8 cellular contexts compared by ENCODE assay signal in genomic region chr17:17972126-17972951, GRCh38. TPM values are rescaled to one million over a fixed set of nuclear protein-coding genes. Genes with fewer than 3 reads are reported as not detected.
DNase-seq lines count a peak whose midpoint lies in the region; ATAC-seq, FAIRE-seq and TF ChIP-seq lines count a peak whose summit lies in the region.

Gene DRC3 (plus strand): TSS chr17:17972862. CDS start chr17:17977599, 4,737 bp downstream.
Gene TOM1L2 (minus strand): TSS chr17:17972400. CDS start chr17:17972313, 87 bp downstream.

- TF ChIP-seq POLR2A in GM18505 (IDR thresholded peaks at IDR 0.05; ENCODE audit: borderline replicate concordance, extremely low read depth, insufficient read depth, insufficient read length), result peak; percentile 54

- H3K4me1 Mint-ChIP-seq in T-helper 2 cell treated with Interferon-gamma antibody and Interleukin-4, amounts not matched to agents 5 μg/mL and 100 μg/mL, for 36 hours (ENCODE audit: low read depth), result peaks cover 14% of the 10 kb centered on the region
- H3K4me1 Mint-ChIP-seq in astrocyte (ENCODE audit: low read depth, unreplicated experiment), result peaks cover 18% of the 10 kb centered on the region

- peak within 1 kb of the TSS; percentile 78 for H2AFZ ChIP-seq in astrocyte (ENCODE audit: low read depth, low read length)

- DNase-seq in NCI-H187 treated with DMSO at 0.1 percent for 48 hours (lab: John Stamatoyannopoulos, UW) (peak; percentile 98), astrocyte (ENCODE audit: low read depth) (peak; percentile 100), right cardiac atrium (peak; percentile 100), psoas muscle (peak; percentile 100), urothelium cell line (ENCODE audit: low spot score) (peak; percentile 99)
- DNase-seq in T-helper 2 cell treated with Interferon-gamma antibody and Interleukin-4, amounts not matched to agents 5 μg/mL and 100 μg/mL, for 36 hours (ENCODE audit: low spot score), result peak; percentile 100

- peak within 1 kb of the TSS; percentile 98 for H3K4me2 ChIP-seq in astrocyte (ENCODE audit: low read length)

- under 1% methylated on average over 59 of the region's 59 CpGs for WGBS in right cardiac atrium
- WGBS in psoas muscle, 3 donors, result 0% methylated on average over 51 to 59 of the region's 59 CpGs

- H3K36me3 ChIP-seq in astrocyte (ENCODE audit: insufficient read depth, low read length), result no peaks in the 10 kb centered on the region
- H3K36me3 ChIP-seq in psoas muscle (ENCODE audit: insufficient read depth in 1 of 2, low read depth in 1 of 2), result no peaks in the 10 kb centered on the region

- peak within 1 kb of the TSS; percentile 86 for H3K9ac ChIP-seq in astrocyte (ENCODE audit: low read length)

- H3K4me3 ChIP-seq in astrocyte (ENCODE audit: insufficient read depth, low read depth, low read length), result peak within 1 kb of the TSS; percentile 82
- peak within 1 kb of the TSS; percentile 89 for H3K4me3 ChIP-seq in right cardiac atrium (ENCODE audit: low read length)
- peak within 1 kb of the TSS; percentile 94 for H3K4me3 ChIP-seq in psoas muscle

- peak within 1 kb of the TSS; percentile 94 for H3K4me3 Mint-ChIP-seq in T-helper 2 cell treated with Interferon-gamma antibody and Interleukin-4, amounts not matched to agents 5 μg/mL and 100 μg/mL, for 36 hours
- H3K4me3 Mint-ChIP-seq in astrocyte (ENCODE audit: unreplicated experiment), result peak within 1 kb of the TSS; percentile 92

- peak; percentile 88 for ATAC-seq in GM18505 (IDR thresholded peaks at IDR 0.05; ENCODE audit: unreplicated experiment)
- peak; percentile 92 for ATAC-seq in HG02970 (IDR thresholded peaks at IDR 0.05; ENCODE audit: low FRiP score, unreplicated experiment)
- ATAC-seq in right cardiac atrium, result peak; percentile 98
- ATAC-seq in psoas muscle, result peak; percentile 96 to 98 (median 96)

- intact Hi-C loops in right cardiac atrium (cut with DNase I), result loop anchor here in 1 of 4 donors (10.0 kb wide), 2 partner anchors 48 to 62 kb away; partner anchors contain the start of genes ATPAF2 and GID4
- intact Hi-C loops in psoas muscle (cut with DNase I), result loop anchor here in 1 of 2 donors (5.0 kb wide), 1 partner anchor 60 kb away; no protein-coding TSS in a partner anchor

- H3K27me3 Mint-ChIP-seq in T-helper 2 cell treated with Interferon-gamma antibody and Interleukin-4, amounts not matched to agents 5 μg/mL and 100 μg/mL, for 36 hours (ENCODE audit: low read depth), result no peaks in the 10 kb centered on the region
- H3K27me3 Mint-ChIP-seq in astrocyte (ENCODE audit: low read depth, unreplicated experiment), result no peaks in the 10 kb centered on the region

- FAIRE-seq in astrocyte (lab: Jason Lieb, UNC), result peak; percentile 99
- FAIRE-seq in urothelium cell line (lab: Jason Lieb, UNC), result peak; percentile 99

- H3K27ac ChIP-seq in astrocyte (ENCODE audit: low read depth, low read length), result peak within 1 kb of the TSS; percentile 80
- peak within 1 kb of the TSS; percentile 68 for H3K27ac ChIP-seq in right cardiac atrium (ENCODE audit: low read length)
- H3K27ac ChIP-seq in psoas muscle, result peak within 1 kb of the TSS; percentile 96

- no peaks in the 10 kb centered on the region for H3K9me3 ChIP-seq in astrocyte (ENCODE audit: insufficient read depth, low read depth, low read length)
- no peaks in the 10 kb centered on the region for H3K9me3 ChIP-seq in right cardiac atrium (ENCODE audit: control insufficient read depth, low read length)
- H3K9me3 ChIP-seq in psoas muscle, result no peaks in the 10 kb centered on the region

- H3K27me3 ChIP-seq in astrocyte (ENCODE audit: insufficient read depth, low read length) (no peaks in the 10 kb centered on the region), right cardiac atrium (ENCODE audit: control insufficient read depth, insufficient read depth) (no peaks in the 10 kb centered on the region), psoas muscle (ENCODE audit: insufficient read depth in 3 of 3, low read length in 2 of 3) (no peaks in the 10 kb centered on the region)

- no peaks in the 10 kb centered on the region for H3K9me3 Mint-ChIP-seq in T-helper 2 cell treated with Interferon-gamma antibody and Interleukin-4, amounts not matched to agents 5 μg/mL and 100 μg/mL, for 36 hours
- peaks cover 4% of the 10 kb centered on the region for H3K9me3 Mint-ChIP-seq in astrocyte (ENCODE audit: unreplicated experiment)

- H3K79me2 ChIP-seq in astrocyte (ENCODE audit: insufficient read depth, low read length), result peaks cover 45% of the 10 kb centered on the region

- TF ChIP-seq CTCF in astrocyte (IDR thresholded peaks at IDR 0.05; ENCODE audit: insufficient read depth, low read depth, low read length) (no peak), psoas muscle (IDR thresholded peaks at IDR 0.05) (no peak)

- H4K20me1 ChIP-seq in astrocyte (ENCODE audit: insufficient read depth, low read length), result peaks cover 29% of the 10 kb centered on the region

- H3K27ac Mint-ChIP-seq in T-helper 2 cell treated with Interferon-gamma antibody and Interleukin-4, amounts not matched to agents 5 μg/mL and 100 μg/mL, for 36 hours, result peak within 1 kb of the TSS; percentile 95
- peak within 1 kb of the TSS; percentile 91 for H3K27ac Mint-ChIP-seq in astrocyte (ENCODE audit: unreplicated experiment)

- H3K4me1 ChIP-seq in astrocyte (ENCODE audit: insufficient read depth, low read length), result peaks cover 12% of the 10 kb centered on the region
- H3K4me1 ChIP-seq in right cardiac atrium (ENCODE audit: control insufficient read depth, insufficient read depth, low read length), result peaks cover 6% of the 10 kb centered on the region
- peaks cover 26% of the 10 kb centered on the region for H3K4me1 ChIP-seq in psoas muscle

- peaks cover 2% of the 10 kb centered on the region for H3K36me3 Mint-ChIP-seq in T-helper 2 cell treated with Interferon-gamma antibody and Interleukin-4, amounts not matched to agents 5 μg/mL and 100 μg/mL, for 36 hours (ENCODE audit: low read depth)
- no peaks in the 10 kb centered on the region for H3K36me3 Mint-ChIP-seq in astrocyte (ENCODE audit: low read depth, unreplicated experiment)

RNA-seq across cellular contexts. Expression of gene DRC3, which starts in this region (rescaled TPM):
- total RNA-seq in astrocyte (0.43 and 1.1 TPM in 2 replicates), right cardiac atrium (1 to 10 TPM; 1.4 to 3.2 (median 2.3) TPM), psoas muscle (1 to 10 TPM in 1 of 4 donors, under 1 TPM in 3; 0.39 to 1.8 (median 0.73) TPM)
- polyA plus RNA-seq in right cardiac atrium (1.5 TPM), psoas muscle (1 to 10 TPM in 1 of 3 donors, under 1 TPM in 2; 0.61 to 1.6 (median 0.69) TPM)

RNA-seq across cellular contexts. Expression of gene TOM1L2, which starts in this region (rescaled TPM):
- total RNA-seq in astrocyte (50.3 and 54.4 TPM in 2 replicates), right cardiac atrium (100 to 1,000 TPM; 196 to 248 (median 227) TPM), psoas muscle (10 to 100 TPM; 72.0 to 89.8 (median 87.2) TPM)
- polyA plus RNA-seq in right cardiac atrium (176 TPM), psoas muscle (10 to 100 TPM; 13.3 to 48.4 (median 27.6) TPM)

Comparison
In these comparisons a context has a peak if more than half of its experiments do, and no peak if none do; other contexts are left out.
1. Peak in every context shown above with its lines: DNase-seq, ATAC-seq, H3K4me3 ChIP-seq and H3K27ac ChIP-seq.